ENCODE assay signal across 33 cellular contexts in genomic region chr3:110423276-110423675, GRCh38.
"Had no signal": no experiment of that assay in that cellular context is flagged by ENCODE, and none has a peak within 500 bp of the region (broad histone marks: within the 10 kb centered on the region; RNA-seq: fewer than 3 reads in every experiment).

No MANE protein-coding gene starts in this region.

- H3K4me3 Mint-ChIP-seq: activated B cell treated with CpG ODN at 0.5 μM for 24 hours; activated CD8-positive, alpha-beta T cell treated with anti-CD3 and anti-CD28 coated beads for 36 hours; activated naive CD8-positive, alpha-beta T cell; activated T-cell treated with anti-CD3 and anti-CD28 coated beads, Interleukin-2, amount 50 U/mL, for 4 hours; activated T-helper 17 cell treated with anti-CD3 and anti-CD28 coated beads, Interleukin-2, amount 50 U/mL, for 72 hours; central memory CD8-positive, alpha-beta T cell; effector memory CD8-positive, alpha-beta T cell; T-helper 2 cell treated with Interferon-gamma antibody and Interleukin-4, amounts not matched to agents 5 μg/mL and 100 μg/mL, for 36 hours had no signal

- H3K4me1 ChIP-seq: esophagus muscularis mucosa, gastrocnemius medialis, heart left ventricle had no signal

- H3K9me3 ChIP-seq: esophagus muscularis mucosa, gastrocnemius medialis, heart left ventricle had no signal

- H3K4me3 ChIP-seq: coronary artery, esophagus muscularis mucosa, gastrocnemius medialis, heart left ventricle had no signal

- H3K9me3 Mint-ChIP-seq: activated B cell treated with CpG ODN at 0.5 μM for 24 hours; activated CD8-positive, alpha-beta T cell treated with anti-CD3 and anti-CD28 coated beads for 36 hours; activated T-cell treated with anti-CD3 and anti-CD28 coated beads, Interleukin-2, amount 50 U/mL, for 4 hours; activated T-helper 17 cell treated with anti-CD3 and anti-CD28 coated beads, Interleukin-2, amount 50 U/mL, for 72 hours; central memory CD8-positive, alpha-beta T cell; effector memory CD8-positive, alpha-beta T cell; T-helper 2 cell treated with Interferon-gamma antibody and Interleukin-4, amounts not matched to agents 5 μg/mL and 100 μg/mL, for 36 hours had no signal

- DNase-seq: activated B cell treated with CpG ODN at 0.5 μM for 24 hours; activated CD4-positive, alpha-beta T cell treated with anti-CD3 and anti-CD28 coated beads for 48 hours; activated CD4-positive, alpha-beta T cell treated with anti-CD3 and anti-CD28 coated beads, Interleukin-2, amount 50 U/mL, for 1 hour; activated CD4-positive, alpha-beta T cell treated with anti-CD3 and anti-CD28 coated beads, Interleukin-2, amount 50 U/mL, for 48 hours; activated CD8-positive, alpha-beta memory T cell treated with anti-CD3 and anti-CD28 coated beads for 24 hours; activated CD8-positive, alpha-beta T cell treated with anti-CD3 and anti-CD28 coated beads for 36 hours; activated effector memory CD4-positive, alpha-beta T cell treated with Interleukin-2 at 50 U/mL for 16 hours; activated gamma-delta T cell treated with Interleukin-2 at 50 U/mL for 16 hours; activated naive CD4-positive, alpha-beta T cell treated with anti-CD3 and anti-CD28 coated beads, Interleukin-2, amount 50 U/mL, for 16 hours; activated naive CD4-positive, alpha-beta T cell treated with Interleukin-2 at 50 U/mL for 16 hours; activated T-cell treated with anti-CD3 and anti-CD28 coated beads, Interleukin-2, amount 50 U/mL, for 4 hours; amniotic stem cell; anterior cingulate cortex; brain microvascular endothelial cell; dermis blood vessel endothelial cell; effector CD4-positive, alpha-beta T cell; effector memory CD8-positive, alpha-beta T cell; erythroblast; foreskin keratinocyte; gastrocnemius medialis; glutamatergic neuron; heart left ventricle; T1000; WERI-Rb-1 had no signal

- FAIRE-seq: astrocyte, bronchial epithelial cell had no signal

- H3K36me3 ChIP-seq: brain microvascular endothelial cell, esophagus muscularis mucosa, gastrocnemius medialis, heart left ventricle, WERI-Rb-1 had no signal

- H3K4me1 Mint-ChIP-seq: activated B cell treated with CpG ODN at 0.5 μM for 24 hours; activated T-helper 17 cell treated with anti-CD3 and anti-CD28 coated beads, Interleukin-2, amount 50 U/mL, for 72 hours had no signal

- H3K27me3 Mint-ChIP-seq: activated B cell treated with CpG ODN at 0.5 μM for 24 hours; activated CD8-positive, alpha-beta T cell treated with anti-CD3 and anti-CD28 coated beads for 36 hours; activated naive CD8-positive, alpha-beta T cell; activated T-helper 17 cell treated with anti-CD3 and anti-CD28 coated beads, Interleukin-2, amount 50 U/mL, for 72 hours; central memory CD8-positive, alpha-beta T cell; effector memory CD8-positive, alpha-beta T cell had no signal

- H3K27me3 ChIP-seq: brain microvascular endothelial cell, esophagus muscularis mucosa, foreskin keratinocyte, gastrocnemius medialis, heart left ventricle had no signal

- H3K27ac ChIP-seq: brain microvascular endothelial cell, coronary artery, esophagus muscularis mucosa, foreskin keratinocyte, gastrocnemius medialis, heart left ventricle, WERI-Rb-1 had no signal

- H3K27ac Mint-ChIP-seq: activated B cell treated with CpG ODN at 0.5 μM for 24 hours; activated CD8-positive, alpha-beta T cell treated with anti-CD3 and anti-CD28 coated beads for 36 hours; activated naive CD8-positive, alpha-beta T cell; activated T-helper 17 cell treated with anti-CD3 and anti-CD28 coated beads, Interleukin-2, amount 50 U/mL, for 72 hours; effector memory CD8-positive, alpha-beta T cell; T-helper 2 cell treated with Interferon-gamma antibody and Interleukin-4, amounts not matched to agents 5 μg/mL and 100 μg/mL, for 36 hours had no signal

- H3K36me3 Mint-ChIP-seq: activated naive CD8-positive, alpha-beta T cell had no signal

- ATAC-seq: activated CD4-positive, CD25-positive, alpha-beta regulatory T cell treated with anti-CD3 and anti-CD28 coated beads, Interleukin-2, amount 50 U/mL, for 24 hours; activated CD8-positive, alpha-beta T cell treated with anti-CD3 and anti-CD28 coated beads for 36 hours; activated T-cell treated with anti-CD3 and anti-CD28 coated beads, Interleukin-2, amount 50 U/mL, for 4 hours; activated T-helper 17 cell treated with anti-CD3 and anti-CD28 coated beads, Interleukin-2, amount 50 U/mL, for 72 hours; effector memory CD8-positive, alpha-beta T cell; foreskin keratinocyte; gastrocnemius medialis; heart left ventricle had no signal
